ENCODE assay signal across 8 cellular contexts in the genomic region with DNA sequence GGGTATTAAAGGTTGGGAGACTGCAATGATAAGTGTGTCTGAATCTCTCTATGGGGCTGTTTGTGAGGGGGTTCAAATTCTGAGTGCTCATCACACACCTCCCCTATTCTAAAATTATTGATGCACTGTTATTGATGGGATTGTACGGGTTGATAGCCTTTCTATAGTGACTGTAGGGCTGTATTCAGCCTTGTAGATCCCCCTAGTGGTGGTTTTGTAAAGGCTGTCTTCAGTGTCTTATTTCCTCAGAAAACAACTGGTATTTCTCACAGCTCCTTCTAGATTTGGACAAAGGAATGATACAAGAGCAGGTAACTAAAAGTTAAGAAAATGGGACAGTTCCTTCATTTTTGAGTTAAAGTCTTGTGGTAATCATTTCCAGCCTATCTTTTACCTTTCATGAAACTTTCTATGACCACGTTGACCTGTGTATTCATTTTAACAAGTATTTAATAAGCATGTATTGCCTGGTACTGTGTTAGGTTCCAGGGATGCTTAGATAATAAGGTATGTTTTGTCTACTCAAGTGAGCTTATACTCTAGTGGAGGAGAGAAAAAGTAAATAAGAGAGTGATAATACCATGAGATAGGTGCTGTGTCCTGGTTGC. TPM values are rescaled to one million over a fixed set of nuclear protein-coding genes. Genes with fewer than 3 reads are reported as not detected.
DNase-seq lines count a peak whose midpoint lies in the region; ATAC-seq, FAIRE-seq and TF ChIP-seq lines count a peak whose summit lies in the region.

No MANE protein-coding gene starts in this region.

- no peak overlapping the region for H3K23ac ChIP-seq in H1 (ENCODE audit: insufficient read length)

- CTCF ChIA-PET in H1 (lab: Charles Lee; ENCODE audit: partially characterized antibody) = interaction anchor here (0.6 to 3.1 kb wide), 32 partner anchors 9 to 264 kb away, joined by 3 to 15 read pairs (median 4); a partner anchor contains a TSS

- no peak overlapping the region for H3K9ac ChIP-seq in H1 (replicated peaks in 1 of 4; ENCODE audit: extremely low read depth in 1 of 4, low read depth in 3 of 4, low read length in 3 of 4)

- peak; percentile 98 for FAIRE-seq in H1 (lab: Jason Lieb, UNC)

- H3K4me2 ChIP-seq in H1 (ENCODE audit: insufficient read depth in 1 of 2, low read depth in 2 of 2, low read length in 2 of 2) = no peak overlapping the region

- H3K4ac ChIP-seq in H1 (replicated peaks; ENCODE audit: insufficient read length, low read depth, low read length) = no peak overlapping the region

- peak overlapping the region in 4 of 6 donors; percentile 22 to 66 (median 40) for H3K27ac Mint-ChIP-seq in naive B cell

- no peak overlapping the region for H3K4me3 Mint-ChIP-seq in naive B cell

- no peak overlapping the region for H3K14ac ChIP-seq in H1 (ENCODE audit: insufficient read length)

- H3K9me3 ChIP-seq in H1 (ENCODE audit: insufficient read depth in 2 of 2, low read depth in 1 of 2, low read length in 1 of 2) = no peaks in the 10 kb centered on the region

- H3K9me3 Mint-ChIP-seq in naive B cell = no peaks in the 10 kb centered on the region

- H3K79me2 ChIP-seq in H1 (ENCODE audit: control insufficient read depth in 1 of 2, insufficient read depth in 2 of 2, low read length in 2 of 2) = peaks cover 0 to 52% of the 10 kb centered on the region in 2 experiments; a peak in 2 of 4 replicates

- H4K91ac ChIP-seq in H1 (replicated peaks; ENCODE audit: insufficient read length, low read length) = no peak overlapping the region

- H2BK120ac ChIP-seq in H1 (replicated peaks; ENCODE audit: low read depth, low read length) = no peak overlapping the region

- peak; percentile 11 for DNase-seq in activated CD8-positive, alpha-beta memory T cell treated with anti-CD3 and anti-CD28 coated beads, Interleukin-2, amount 50 U/mL, for 1 hour (ENCODE audit: extremely low read depth)
- no peak for DNase-seq in activated CD8-positive, alpha-beta memory T cell treated with anti-CD3 and anti-CD28 coated beads for 24 hours
- DNase-seq in LHCN-M2 (ENCODE audit: low read depth) = peak; percentile 58
- peak; percentile 20 for DNase-seq in SHP77 treated with DMSO at 0.1 percent for 48 hours (lab: John Stamatoyannopoulos, UW)
- no peak for DNase-seq in H1 (ENCODE audit: low read depth in 1 of 2, low spot score in 2 of 2)
- DNase-seq in naive B cell = peak; percentile 47
- DNase-seq in GDM1 (lab: John Stamatoyannopoulos, UW) = no peak

- peaks cover 0 to 10% (median 0%) of the 10 kb centered on the region in 4 experiments; a peak in 1 of 7 replicates for H3K4me1 ChIP-seq in H1 (replicated peaks in 1 of 4; ENCODE audit: control insufficient read depth in 3 of 4, insufficient read depth in 4 of 4, low read length in 3 of 4)

- H2AK5ac ChIP-seq in H1 (ENCODE audit: low read depth, low read length) = no peak overlapping the region

- H3K27ac ChIP-seq in H1 (ENCODE audit: low read depth, low read length) = no peak overlapping the region

- peak in 2 of 3 experiments; percentile 70 to 78; a peak in 3 of 4 replicates for TF ChIP-seq CTCF in H1 (IDR thresholded peaks at IDR 0.05; ENCODE audit: control extremely low read depth in 1 of 3, insufficient read depth in 1 of 3, low read depth in 1 of 3, low read length in 3 of 3)

- H2BK12ac ChIP-seq in H1 (ENCODE audit: low read depth, low read length) = no peak overlapping the region

- TF ChIP-seq RAD21 in H1 (IDR thresholded peaks at IDR 0.05 in 1 of 2, conservative IDR thresholded peaks at IDR 0.05 in 1 of 2; ENCODE audit: low read depth in 2 of 2, low read length in 2 of 2) = peak; percentile 82 to 87

- peak overlapping the region; percentile 83 for H4K5ac ChIP-seq in H1 (ENCODE audit: insufficient read length, low read depth, low read length)

- no peak overlapping the region for H2AFZ ChIP-seq in H1 (ENCODE audit: low read length)

- 73% methylated on average over 2 of the region's 2 CpGs; no CpG with 5 or more reads in 1 of the 2 experiments for WGBS in H1 (ENCODE audit: extremely low coverage in 1 of 2, insufficient coverage in 1 of 2, insufficient read length in 1 of 2, insufficient replicate concordance in 2 of 2, low coverage in 1 of 2, low lambda C conversion rate in 2 of 2, missing lambda C conversion rate in 1 of 2), 2 experiments

- H3K18ac ChIP-seq in H1 (ENCODE audit: extremely low read depth, low read length) = no peak overlapping the region

- H3K4me3 ChIP-seq in H1 (ENCODE audit: extremely low read depth in 1 of 4, insufficient read depth in 2 of 4, low read depth in 3 of 4, low read length in 4 of 4) = no peak overlapping the region

- POLR2A ChIA-PET in H1 (lab: Charles Lee; ENCODE audit: partially characterized antibody) = interaction anchor here (0.9 to 1.0 kb wide), 3 partner anchors 8 to 21 kb away, joined by 3 to 5 read pairs (median 4); a partner anchor contains a TSS

- H4K8ac ChIP-seq in H1 (ENCODE audit: extremely low read depth, insufficient read depth, low read length) = no peak overlapping the region

- H3K56ac ChIP-seq in H1 (replicated peaks; ENCODE audit: insufficient read length, low read depth, low read length) = no peak overlapping the region

- no peaks in the 10 kb centered on the region for H3K27me3 Mint-ChIP-seq in naive B cell

- H3K4me1 Mint-ChIP-seq in naive B cell = peaks cover 13 to 18% (median 17%) of the 10 kb centered on the region in 3 donors

- peaks cover 2 to 48% (median 15%) of the 10 kb centered on the region in 4 experiments; a peak in 6 of 8 replicates for H3K36me3 ChIP-seq in H1 (ENCODE audit: control insufficient read depth in 2 of 4, insufficient read depth in 4 of 4, low read length in 3 of 4)

- no peak overlapping the region for H2BK20ac ChIP-seq in H1 (ENCODE audit: low read length)

- no peak overlapping the region for H2BK5ac ChIP-seq in H1 (ENCODE audit: low read depth, low read length)

- no peaks in the 10 kb centered on the region for H3K23me2 ChIP-seq in H1 (ENCODE audit: low read depth, low read length)

- TF ChIP-seq POLR2A in H1 (IDR thresholded peaks at IDR 0.05; ENCODE audit: control extremely low read depth in 1 of 2, low read depth in 2 of 2, low read length in 2 of 2) = no peak

- peaks cover 0 to 11% of the 10 kb centered on the region in 2 donors for H3K36me3 Mint-ChIP-seq in naive B cell

- H4K20me1 ChIP-seq in H1 (replicated peaks in 1 of 2; ENCODE audit: control insufficient read depth in 1 of 2, insufficient read depth in 2 of 2, low read length in 2 of 2) = no peaks in the 10 kb centered on the region

- no peaks in the 10 kb centered on the region for H3K79me1 ChIP-seq in H1 (ENCODE audit: low read depth, low read length)

- ATAC-seq in GM21619 (IDR thresholded peaks at IDR 0.05; ENCODE audit: unreplicated experiment) = peak; percentile 87
- peak; percentile 87 to 90 for ATAC-seq in naive B cell (ENCODE audit: low read depth in 2 of 2)

- H3K27me3 ChIP-seq in H1 (replicated peaks in 1 of 4; ENCODE audit: control insufficient read depth in 3 of 4, extremely low read depth in 1 of 4, insufficient read depth in 3 of 4, low read length in 3 of 4) = no peaks in the 10 kb centered on the region

- H2BK15ac ChIP-seq in H1 (ENCODE audit: low read length) = no peak overlapping the region

- TF ChIP-seq EP300 in H1 (IDR thresholded peaks at IDR 0.05; ENCODE audit: borderline replicate concordance in 1 of 2, low read depth in 2 of 2, low read length in 2 of 2) = no peak

TF ChIP-seq in H1, 55 proteins besides CTCF, POLR2A, EP300 and RAD21 (continues in another document):
- TF ChIP-seq JUND (IDR thresholded peaks at IDR 0.05; ENCODE audit: low read length) (no peak), KDM5A (IDR thresholded peaks at IDR 0.05; ENCODE audit: low read length) (no peak), ZNF274 (IDR thresholded peaks at IDR 0.05; ENCODE audit: borderline replicate concordance, extremely low read depth, low read length) (no peak), CBX5 (IDR thresholded peaks at IDR 0.05; ENCODE audit: low read depth, low read length) (no peak)
- TF ChIP-seq, protein P1, sequence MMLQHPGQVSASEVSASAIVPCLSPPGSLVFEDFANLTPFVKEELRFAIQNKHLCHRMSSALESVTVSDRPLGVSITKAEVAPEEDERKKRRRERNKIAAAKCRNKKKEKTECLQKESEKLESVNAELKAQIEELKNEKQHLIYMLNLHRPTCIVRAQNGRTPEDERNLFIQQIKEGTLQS (IDR thresholded peaks at IDR 0.05; ENCODE audit: insufficient read depth, low read depth, low read length) = no peak
- TF ChIP-seq, protein P2, sequence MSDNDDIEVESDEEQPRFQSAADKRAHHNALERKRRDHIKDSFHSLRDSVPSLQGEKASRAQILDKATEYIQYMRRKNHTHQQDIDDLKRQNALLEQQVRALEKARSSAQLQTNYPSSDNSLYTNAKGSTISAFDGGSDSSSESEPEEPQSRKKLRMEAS (IDR thresholded peaks at IDR 0.05) = no peak

RNA-seq across cellular contexts. Expression of a gene that starts 21.2 kb away (rescaled TPM):
- 87.8 and 97.5 TPM in 2 replicates for total RNA-seq in LHCN-M2 (2014; rRNA removed)
- polyA plus RNA-seq in LHCN-M2 (2012) = 33.3 TPM
- total RNA-seq in H1 (2021; fragmentation: NEBNext Ultra II Directional; extraction: Animal tissue kit (Norgen Biotek cat#: 25700)) = 134 and 139 TPM in 2 replicates
- polyA plus RNA-seq in H1 (2011; rRNA removed) = 67.9 and 86.5 TPM in 2 replicates
- polyA plus RNA-seq in H1 (2011; cell fraction: cytosol; rRNA removed) = 79.3 TPM
- polyA plus RNA-seq in H1 (2011; cell fraction: nucleus; rRNA removed) = 60.8 TPM
- 58.3 to 84.0 TPM (median 74.5 TPM) in 4 replicates for polyA plus RNA-seq in H1 (2012, experiment 1 of 2)
- polyA plus RNA-seq in H1 (2012, experiment 2 of 2) = 5.9 TPM
- polyA plus RNA-seq in H1 (2013, experiment 1 of 2) = 40.2 TPM
- 39.7 TPM for polyA plus RNA-seq in H1 (2013, experiment 2 of 2)
- 370 and 522 TPM in 2 replicates for polyA minus RNA-seq in H1 (2011; rRNA and poly(A)+ RNA removed)
- polyA minus RNA-seq in H1 (2011; cell fraction: cytosol; rRNA and poly(A)+ RNA removed) = 94.2 TPM
- polyA minus RNA-seq in H1 (2011; cell fraction: nucleus; rRNA and poly(A)+ RNA removed) = 92.4 TPM
- 100 to 1,000 TPM in 1 of 6 donors, 10 to 100 TPM in 5; 11.8 to 104 (median 76.7) TPM for polyA plus RNA-seq in naive B cell (ENCODE audit: low read depth in 6 of 6)

Comparison
In these comparisons a context has a peak if more than half of its experiments do, and no peak if none do; other contexts are left out.
1. DNase-seq: peak in activated CD8-positive, alpha-beta memory T cell treated with anti-CD3 and anti-CD28 coated beads, Interleukin-2, amount 50 U/mL, for 1 hour (single experiment), LHCN-M2 (single experiment), SHP77 treated with DMSO at 0.1 percent for 48 hours (single experiment) and naive B cell (single experiment); none in activated CD8-positive, alpha-beta memory T cell treated with anti-CD3 and anti-CD28 coated beads for 24 hours (single experiment), H1 (0 of 2) and GDM1 (single experiment).